ENCODE assay signal across 35 cellular contexts in the genomic region with DNA sequence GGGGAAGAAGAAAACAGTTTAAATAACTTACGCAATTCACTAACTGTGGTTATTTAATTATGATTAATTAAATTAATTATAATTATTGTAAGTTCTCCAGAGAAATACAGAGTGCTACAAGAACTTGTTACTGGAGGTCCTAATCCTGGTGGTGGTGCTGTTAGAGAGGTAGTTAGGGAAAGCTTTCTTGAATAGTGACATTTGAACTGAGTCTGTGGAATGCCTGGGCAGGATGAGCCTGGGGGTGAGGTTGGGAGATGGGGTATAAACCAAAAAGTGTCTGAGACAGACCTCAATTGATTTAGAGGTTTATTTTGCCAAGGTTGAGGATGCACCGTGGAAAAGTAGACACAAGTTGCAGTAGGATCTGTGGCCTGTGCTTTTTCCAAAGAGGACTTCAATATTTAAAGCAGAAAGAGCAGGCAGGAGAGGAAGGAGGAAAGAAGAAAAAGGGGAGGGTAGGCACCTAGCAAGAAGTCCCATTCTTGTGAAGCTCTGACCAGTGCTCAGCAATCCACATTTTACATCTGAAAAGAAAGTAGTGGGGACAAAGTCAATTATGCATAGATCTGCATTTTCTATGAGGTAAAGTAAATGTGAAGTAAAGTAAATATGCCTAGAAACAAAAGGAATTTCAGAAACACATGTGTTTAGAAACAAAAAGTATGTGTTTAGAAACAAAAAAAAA. TPM values are rescaled to one million over a fixed set of nuclear protein-coding genes. Genes with fewer than 3 reads are reported as not detected.
"Had no signal": no experiment of that assay in that cellular context is flagged by ENCODE, and none has a peak within 500 bp of the region (broad histone marks: within the 10 kb centered on the region; RNA-seq: fewer than 3 reads in every experiment).

No MANE protein-coding gene starts in this region.

- H3K4me2 ChIP-seq: smooth muscle cell had no signal

- H3K4me3 Mint-ChIP-seq: activated CD4-positive, alpha-beta T cell treated with anti-CD3 and anti-CD28 coated beads for 36 hours; activated CD8-positive, alpha-beta memory T cell treated with anti-CD3 and anti-CD28 coated beads, Interleukin-2, amount 10 ng/mL, durations not matched to agents 7 days and 5 days; activated CD8-positive, alpha-beta T cell treated with anti-CD3 and anti-CD28 coated beads, Interleukin-2, amount 10 ng/mL, durations not matched to agents 7 days and 5 days; activated T-cell treated with anti-CD3 and anti-CD28 coated beads, Interleukin-2, amount 50 U/mL, for 72 hours; immature natural killer cell; stimulated activated naive B cell treated with anti-CD40 and anti-IgM and Interleukin-4, amounts not matched to agents 10 μg/mL and 1 μg/mL and 100 μg/mL, for 72 hours had no signal

- H3K27ac Mint-ChIP-seq: activated CD4-positive, alpha-beta T cell treated with anti-CD3 and anti-CD28 coated beads for 36 hours; activated CD8-positive, alpha-beta memory T cell treated with anti-CD3 and anti-CD28 coated beads, Interleukin-2, amount 10 ng/mL, durations not matched to agents 7 days and 5 days; activated CD8-positive, alpha-beta T cell treated with anti-CD3 and anti-CD28 coated beads, Interleukin-2, amount 10 ng/mL, durations not matched to agents 7 days and 5 days; activated naive CD4-positive, alpha-beta T cell treated with anti-CD3 and anti-CD28 coated beads, Interleukin-2, amount 50 U/mL, for 72 hours; activated T-cell treated with anti-CD3 and anti-CD28 coated beads, Interleukin-2, amount 50 U/mL, for 72 hours; immature natural killer cell; naive thymus-derived CD4-positive, alpha-beta T cell; stimulated activated naive B cell treated with anti-CD40 and anti-IgM and Interleukin-4, amounts not matched to agents 10 μg/mL and 1 μg/mL and 100 μg/mL, for 72 hours had no signal

- H3K79me2 ChIP-seq: parathyroid adenoma had no signal

- H3K9me3 Mint-ChIP-seq: activated naive CD4-positive, alpha-beta T cell treated with anti-CD3 and anti-CD28 coated beads, Interleukin-2, amount 50 U/mL, for 72 hours; activated T-cell treated with anti-CD3 and anti-CD28 coated beads, Interleukin-2, amount 50 U/mL, for 72 hours had no signal

- H3K4me1 ChIP-seq: breast epithelium had no signal

- H3K36me3 Mint-ChIP-seq: activated CD8-positive, alpha-beta memory T cell treated with anti-CD3 and anti-CD28 coated beads, Interleukin-2, amount 10 ng/mL, durations not matched to agents 7 days and 5 days; immature natural killer cell; stimulated activated naive B cell treated with anti-CD40 and anti-IgM and Interleukin-4, amounts not matched to agents 10 μg/mL and 1 μg/mL and 100 μg/mL, for 72 hours had no signal

- H3K4me3 ChIP-seq: breast epithelium, heart left ventricle, right atrium auricular region, smooth muscle cell, stomach, thyroid gland, upper lobe of left lung, vagina had no signal

- H3K9ac ChIP-seq: parathyroid adenoma had no signal

- H3K36me3 ChIP-seq: breast epithelium, heart left ventricle, right atrium auricular region, stomach, thyroid gland, upper lobe of left lung, vagina had no signal

- H3K9me3 ChIP-seq: breast epithelium, right atrium auricular region, stomach, thyroid gland, upper lobe of left lung, vagina had no signal

- H3K27ac ChIP-seq: breast epithelium, heart left ventricle, parathyroid adenoma, right atrium auricular region, stomach, thyroid gland, upper lobe of left lung, vagina had no signal

- H3K27me3 ChIP-seq: breast epithelium, right atrium auricular region, stomach, thyroid gland, upper lobe of left lung, vagina had no signal

- H2AFZ ChIP-seq: parathyroid adenoma had no signal

- DNase-seq: activated CD4-positive, alpha-beta T cell treated with anti-CD3 and anti-CD28 coated beads for 36 hours; activated CD4-positive, CD25-positive, alpha-beta regulatory T cell; activated CD8-positive, alpha-beta memory T cell treated with anti-CD3 and anti-CD28 coated beads, Interleukin-2, amount 10 ng/mL, durations not matched to agents 7 days and 5 days; activated CD8-positive, alpha-beta T cell treated with anti-CD3 and anti-CD28 coated beads, Interleukin-2, amount 10 ng/mL, durations not matched to agents 7 days and 5 days; activated naive CD4-positive, alpha-beta T cell; activated T-cell treated with anti-CD3 and anti-CD28 coated beads, Interleukin-2, amount 50 U/mL, for 72 hours; central memory CD4-positive, alpha-beta T cell; foreskin fibroblast; heart left ventricle; hypothalamus; immature natural killer cell; kidney; left colon; mammary epithelial cell; midbrain; naive thymus-derived CD4-positive, alpha-beta T cell; nucleus accumbens; stimulated activated CD4-positive, alpha-beta T cell treated with anti-CD3 and anti-CD28 coated beads, Interleukin-1b, Interleukin-23, amount 100 ng/mL, for 48 hours; stimulated activated CD4-positive, alpha-beta T cell treated with anti-CD3 and anti-CD28 coated beads, Interleukin-4, amount 100 ng/mL, for 4 hours; stimulated activated CD8-positive, alpha-beta memory T cell treated with anti-CD3 and anti-CD28 coated beads, Interleukin-4, amount 100 ng/mL, for 48 hours; stimulated activated naive B cell treated with anti-CD40 and anti-IgM and Interleukin-4, amounts not matched to agents 10 μg/mL and 1 μg/mL and 100 μg/mL, for 72 hours; stomach; thyroid gland; upper lobe of left lung had no signal

RNA-seq across cellular contexts. Expression of gene OR6X1, which starts 8.4 kb away (rescaled TPM):
- total RNA-seq: activated CD4-positive, alpha-beta T cell treated with anti-CD3 and anti-CD28 coated beads for 36 hours; activated CD8-positive, alpha-beta memory T cell treated with anti-CD3 and anti-CD28 coated beads, Interleukin-2, amount 10 ng/mL, durations not matched to agents 7 days and 5 days; activated CD8-positive, alpha-beta T cell treated with anti-CD3 and anti-CD28 coated beads, Interleukin-2, amount 10 ng/mL, durations not matched to agents 7 days and 5 days; activated naive CD4-positive, alpha-beta T cell treated with anti-CD3 and anti-CD28 coated beads, Interleukin-2, amount 50 U/mL, for 72 hours; activated T-cell treated with anti-CD3 and anti-CD28 coated beads, Interleukin-2, amount 50 U/mL, for 72 hours; breast epithelium; esophagus mucosa; heart left ventricle; kidney; left colon; liver; mammary epithelial cell; naive thymus-derived CD4-positive, alpha-beta T cell; pulmonary artery endothelial cell; right atrium auricular region; smooth muscle cell; stomach; T-helper 2 cell treated with Interferon-gamma antibody and Interleukin-4, amounts not matched to agents 100 ng/mL and 5 ng/mL, for 36 hours; thyroid gland; upper lobe of left lung; vagina had no signal
- polyA plus RNA-seq: heart left ventricle; immature natural killer cell; liver; mammary epithelial cell; naive thymus-derived CD4-positive, alpha-beta T cell; neural cell; smooth muscle cell; stomach had no signal
